ENCODE assay signal across 8 cellular contexts in genomic region chr10:4512557-4513286, GRCh38.
DNase-seq lines count a peak whose midpoint lies in the region; ATAC-seq and TF ChIP-seq lines count a peak whose summit lies in the region.

No MANE protein-coding gene starts in this region.

- H3K9me3 ChIP-seq in PC-3 (ENCODE audit: low read length) (no peaks in the 10 kb centered on the region), gastrocnemius medialis (no peaks in the 10 kb centered on the region)

- TF ChIP-seq POLR2A in gastrocnemius medialis (IDR thresholded peaks at IDR 0.05): no peak

- H3F3A ChIP-seq in PC-3 (ENCODE audit: low read length, unreplicated experiment): no peaks in the 10 kb centered on the region

- H3K4me1 ChIP-seq in PC-3 (ENCODE audit: insufficient read depth, low read length): peaks cover 7% of the 10 kb centered on the region; the same call in 1 of the 2 replicates
- H3K4me1 ChIP-seq in gastrocnemius medialis: peaks cover 0 to 19% of the 10 kb centered on the region in 2 donors

- CTCF ChIA-PET in PC-3 (lab: Charles Lee): no interaction called here

- ATAC-seq in PC-3 (peak; percentile 58), gastrocnemius medialis (peak in 1 of 2 donors; percentile 40), GM21528 (IDR thresholded peaks at IDR 0.05; ENCODE audit: low FRiP score, unreplicated experiment) (no peak), HG03460 (IDR thresholded peaks at IDR 0.05; ENCODE audit: unreplicated experiment) (no peak), GM21619 (IDR thresholded peaks at IDR 0.05; ENCODE audit: unreplicated experiment) (no peak)

- DNase-seq in NCI-H2227 (lab: John Stamatoyannopoulos, UW; ENCODE audit: unreplicated experiment): peak; percentile 6
- no peak for DNase-seq in NCI-H2227 treated with DMSO at 0.1 percent for 48 hours (lab: John Stamatoyannopoulos, UW)
- peak; percentile 54 for DNase-seq in PC-3
- DNase-seq in fibroblast of the conjunctiva (ENCODE audit: low read depth): peak; percentile 86
- peak in 1 of 2 donors; percentile 22 for DNase-seq in gastrocnemius medialis

- BruUV-seq in PC-3 (replicated peaks; lab: Mats Ljungman, UMichigan): no TSS peak

- H3K27me3 ChIP-seq in PC-3 (ENCODE audit: low read length) (no peaks in the 10 kb centered on the region), gastrocnemius medialis (no peaks in the 10 kb centered on the region)

- H3K9me2 ChIP-seq in PC-3 (replicated peaks; ENCODE audit: low read length): no peaks in the 10 kb centered on the region

- TF ChIP-seq CTCF in PC-3 (conservative IDR thresholded peaks at IDR 0.05; ENCODE audit: low read depth, low read length) (peak; percentile 65), gastrocnemius medialis (IDR thresholded peaks at IDR 0.05 in 4 of 5, conservative IDR thresholded peaks at IDR 0.05 in 1 of 5) (peak in 4 of 5 experiments; percentile 20 to 38 (median 24))

- no peak overlapping the region for H3K4me2 ChIP-seq in PC-3 (ENCODE audit: low read length)

- no peaks in the 10 kb centered on the region for H4K20me1 ChIP-seq in PC-3 (ENCODE audit: low read length)

- in situ Hi-C loops in gastrocnemius medialis (cut with MboI; ENCODE audit: low sequenced_read_pairs in 4 of 4): loop anchor here in 2 of 4 donors (10.0 to 25.0 kb wide), 2 partner anchors 132 to 250 kb away; no protein-coding TSS in a partner anchor

- POLR2A ChIA-PET in PC-3 (lab: Charles Lee; ENCODE audit: unreplicated experiment): no interaction called here

- H3K27ac ChIP-seq in PC-3 (ENCODE audit: low read length) (no peak overlapping the region), gastrocnemius medialis (no peak overlapping the region)

- no peak overlapping the region for H3K4me3 ChIP-seq in PC-3 (ENCODE audit: low read length)
- no peak overlapping the region for H3K4me3 ChIP-seq in gastrocnemius medialis

- H3K36me3 ChIP-seq in PC-3 (ENCODE audit: low read depth, low read length) (no peaks in the 10 kb centered on the region), gastrocnemius medialis (no peaks in the 10 kb centered on the region)

- peak overlapping the region; percentile 12; the same call in 1 of the 2 replicates for H3K9ac ChIP-seq in PC-3 (ENCODE audit: low read length)

- H3K79me2 ChIP-seq in PC-3 (ENCODE audit: low read length): no peaks in the 10 kb centered on the region

- intact Hi-C loops in PC-3 (cut with micrococcal nuclease) (loop anchor here (2.0 kb wide), 2 partner anchors 144 to 254 kb away; no protein-coding TSS in a partner anchor), gastrocnemius medialis (cut with DNase I; ENCODE audit: low total_unique reads) (loop anchor here (2.0 to 5.0 kb wide), 2 partner anchors 125 to 258 kb away; no protein-coding TSS in a partner anchor)

- H2AFZ ChIP-seq in PC-3 (ENCODE audit: low read length): 0 out of 2 replicates have a peak overlapping the region, but pooled peaks have one; percentile 45
